Comparison of ENCODE assay signal across 15 cellular contexts in genomic region chr2:24272161-24272802, GRCh38.
"Had no signal": no experiment of that assay in that cellular context is flagged by ENCODE, and none has a peak within 500 bp of the region (broad histone marks: within the 10 kb centered on the region; RNA-seq: fewer than 3 reads in every experiment).

No MANE protein-coding gene starts in this region.

- H3K4me3 ChIP-seq: gastrocnemius medialis, heart right ventricle, left lung, mucosa of descending colon, right lobe of liver, testis had no signal

- DNase-seq: activated CD4-positive, alpha-beta memory T cell treated with anti-CD3 and anti-CD28 coated beads for 36 hours; activated CD4-positive, CD25-positive, alpha-beta regulatory T cell treated with anti-CD3 and anti-CD28 coated beads, Interleukin-2, amount 50 U/mL, for 72 hours; activated naive CD4-positive, alpha-beta T cell; cerebellar nuclear complex; gastrocnemius medialis; heart right ventricle; left lung; mucosa of descending colon; natural killer cell; nucleus accumbens; right lobe of liver; stimulated activated CD4-positive, alpha-beta T cell treated with anti-CD3 and anti-CD28 coated beads, Interleukin-2, amount 100 ng/mL, for 24 hours; stimulated activated naive CD8-positive, alpha-beta T cell treated with anti-CD3 and anti-CD28 coated beads, Interleukin-15, Interleukin-2, amounts not matched to agents 100 U/mL and 50 U/mL, for 24 hours; testis had no signal

- ATAC-seq: gastrocnemius medialis; left lung; mucosa of descending colon; natural killer cell; stimulated activated naive CD8-positive, alpha-beta T cell treated with anti-CD3 and anti-CD28 coated beads, Interleukin-15, Interleukin-2, amounts not matched to agents 100 U/mL and 50 U/mL, for 24 hours had no signal

- H3K4me1 ChIP-seq: gastrocnemius medialis, testis had no signal

- H3K4me3 Mint-ChIP-seq: activated CD4-positive, alpha-beta memory T cell treated with anti-CD3 and anti-CD28 coated beads for 36 hours; natural killer cell had no signal

- H3K27ac Mint-ChIP-seq: activated CD4-positive, alpha-beta memory T cell treated with anti-CD3 and anti-CD28 coated beads for 36 hours; progenitor cell of endocrine pancreas had no signal

- H3K9me3 Mint-ChIP-seq: activated CD4-positive, alpha-beta memory T cell treated with anti-CD3 and anti-CD28 coated beads for 36 hours; natural killer cell had no signal

- H3K27me3 Mint-ChIP-seq: activated CD4-positive, alpha-beta memory T cell treated with anti-CD3 and anti-CD28 coated beads for 36 hours; progenitor cell of endocrine pancreas had no signal

- H3K27me3 ChIP-seq: gastrocnemius medialis, heart right ventricle, left lung, right lobe of liver, testis had no signal

- H3K4me1 Mint-ChIP-seq: natural killer cell had no signal

- H3K9me3 ChIP-seq: gastrocnemius medialis, heart right ventricle, left lung, mucosa of descending colon, right lobe of liver, testis had no signal

- H3K27ac ChIP-seq: gastrocnemius medialis, left lung, testis had no signal
